19 cellular contexts compared by ENCODE assay signal in genomic region chr1:82329226-82329625, GRCh38.
"Had no signal": no experiment of that assay in that cellular context is flagged by ENCODE, and none has a peak within 500 bp of the region (broad histone marks: within the 10 kb centered on the region; RNA-seq: fewer than 3 reads in every experiment).

No MANE protein-coding gene starts in this region.

- H3K9me3 Mint-ChIP-seq: activated CD4-positive, alpha-beta T cell treated with anti-CD3 and anti-CD28 coated beads, Interleukin-2, amount 10 ng/mL, durations not matched to agents 24 days and 14 days; stimulated activated naive CD8-positive, alpha-beta T cell treated with anti-CD3 and anti-CD28 coated beads, Interleukin-15, Interleukin-2, amounts not matched to agents 100 ng/mL and 50 ng/mL, for 24 hours had no signal

- H3K4me3 Mint-ChIP-seq: activated CD4-positive, alpha-beta T cell treated with anti-CD3 and anti-CD28 coated beads, Interleukin-2, amount 10 ng/mL, durations not matched to agents 24 days and 14 days; activated CD8-positive, alpha-beta memory T cell treated with anti-CD3 and anti-CD28 coated beads, Interleukin-2, amount 10 ng/mL, durations not matched to agents 7 days and 5 days; activated CD8-positive, alpha-beta T cell treated with anti-CD3 and anti-CD28 coated beads for 36 hours; activated naive CD8-positive, alpha-beta T cell treated with anti-CD3 and anti-CD28 coated beads, Interleukin-2, amount 50 U/mL, for 24 hours; natural killer cell treated with Interleukin-12 subunit alpha and Interleukin-12 subunit beta and Interleukin-15 and Interleukin-18, amount 100 ng/mL, for 72 hours; stimulated activated naive CD8-positive, alpha-beta T cell treated with anti-CD3 and anti-CD28 coated beads, Interleukin-15, Interleukin-2, amounts not matched to agents 100 ng/mL and 50 ng/mL, for 24 hours had no signal

- H3K36me3 ChIP-seq: cardiac muscle cell, thyroid gland had no signal

- H3K4me1 Mint-ChIP-seq: activated CD4-positive, alpha-beta T cell treated with anti-CD3 and anti-CD28 coated beads, Interleukin-2, amount 10 ng/mL, durations not matched to agents 24 days and 14 days; activated CD8-positive, alpha-beta memory T cell treated with anti-CD3 and anti-CD28 coated beads, Interleukin-2, amount 10 ng/mL, durations not matched to agents 7 days and 5 days; activated naive CD8-positive, alpha-beta T cell treated with anti-CD3 and anti-CD28 coated beads, Interleukin-2, amount 50 U/mL, for 24 hours had no signal

- H3K9ac ChIP-seq: parathyroid adenoma had no signal

- H3K27ac ChIP-seq: body of pancreas, cardiac muscle cell, parathyroid adenoma, thyroid gland had no signal

- H3K4me1 ChIP-seq: body of pancreas, parathyroid adenoma, thyroid gland had no signal

- H3K79me2 ChIP-seq: parathyroid adenoma had no signal

- H3K9me3 ChIP-seq: body of pancreas, thyroid gland had no signal

- H3K27ac Mint-ChIP-seq: activated CD4-positive, alpha-beta T cell treated with anti-CD3 and anti-CD28 coated beads, Interleukin-2, amount 10 ng/mL, durations not matched to agents 24 days and 14 days; activated CD8-positive, alpha-beta memory T cell treated with anti-CD3 and anti-CD28 coated beads, Interleukin-2, amount 10 ng/mL, durations not matched to agents 7 days and 5 days; activated CD8-positive, alpha-beta T cell treated with anti-CD3 and anti-CD28 coated beads for 36 hours; activated naive CD8-positive, alpha-beta T cell treated with anti-CD3 and anti-CD28 coated beads, Interleukin-2, amount 50 U/mL, for 24 hours; natural killer cell treated with Interleukin-12 subunit alpha and Interleukin-12 subunit beta and Interleukin-15 and Interleukin-18, amount 100 ng/mL, for 72 hours; stimulated activated naive CD8-positive, alpha-beta T cell treated with anti-CD3 and anti-CD28 coated beads, Interleukin-15, Interleukin-2, amounts not matched to agents 100 ng/mL and 50 ng/mL, for 24 hours had no signal

- H3K27me3 Mint-ChIP-seq: activated CD4-positive, alpha-beta T cell treated with anti-CD3 and anti-CD28 coated beads, Interleukin-2, amount 10 ng/mL, durations not matched to agents 24 days and 14 days; activated CD8-positive, alpha-beta memory T cell treated with anti-CD3 and anti-CD28 coated beads, Interleukin-2, amount 10 ng/mL, durations not matched to agents 7 days and 5 days; activated CD8-positive, alpha-beta T cell treated with anti-CD3 and anti-CD28 coated beads for 36 hours; activated naive CD8-positive, alpha-beta T cell treated with anti-CD3 and anti-CD28 coated beads, Interleukin-2, amount 50 U/mL, for 24 hours; natural killer cell treated with Interleukin-12 subunit alpha and Interleukin-12 subunit beta and Interleukin-15 and Interleukin-18, amount 100 ng/mL, for 72 hours; stimulated activated naive CD8-positive, alpha-beta T cell treated with anti-CD3 and anti-CD28 coated beads, Interleukin-15, Interleukin-2, amounts not matched to agents 100 ng/mL and 50 ng/mL, for 24 hours had no signal

- H2AFZ ChIP-seq: parathyroid adenoma had no signal

- H3K4me3 ChIP-seq: body of pancreas, cardiac muscle cell, thyroid gland had no signal

- H3K36me3 Mint-ChIP-seq: activated CD8-positive, alpha-beta memory T cell treated with anti-CD3 and anti-CD28 coated beads, Interleukin-2, amount 10 ng/mL, durations not matched to agents 7 days and 5 days; natural killer cell treated with Interleukin-12 subunit alpha and Interleukin-12 subunit beta and Interleukin-15 and Interleukin-18, amount 100 ng/mL, for 72 hours had no signal

- DNase-seq: activated CD4-positive, alpha-beta T cell treated with anti-CD3 and anti-CD28 coated beads, Interleukin-2, amount 10 ng/mL, durations not matched to agents 24 days and 14 days; activated CD8-positive, alpha-beta memory T cell treated with anti-CD3 and anti-CD28 coated beads, Interleukin-2, amount 10 ng/mL, durations not matched to agents 7 days and 5 days; activated CD8-positive, alpha-beta T cell treated with anti-CD3 and anti-CD28 coated beads for 36 hours; activated effector memory CD4-positive, alpha-beta T cell treated with anti-CD3 and anti-CD28 coated beads, Interleukin-2, amount 50 U/mL, for 16 hours; activated naive CD4-positive, alpha-beta T cell treated with anti-CD3 and anti-CD28 coated beads, Interleukin-2, amount 50 U/mL, for 16 hours; activated naive CD8-positive, alpha-beta T cell treated with anti-CD3 and anti-CD28 coated beads, Interleukin-2, amount 50 U/mL, for 24 hours; activated T-cell treated with anti-CD3 and anti-CD28 coated beads for 4 hours; body of pancreas; nucleus accumbens; right cardiac atrium; stimulated activated CD4-positive, alpha-beta T cell treated with anti-CD3 and anti-CD28 coated beads, Interleukin-12 subunit alpha, Interleukin-12 subunit beta, amount 100 ng/mL, for 4 hours; stimulated activated CD4-positive, alpha-beta T cell treated with anti-CD3 and anti-CD28 coated beads, Interleukin-1b, Interleukin-23, amount 100 ng/mL, for 48 hours; substantia nigra; thyroid gland had no signal

- H3K27me3 ChIP-seq: body of pancreas, cardiac muscle cell, thyroid gland had no signal

- ATAC-seq: activated CD4-positive, CD25-positive, alpha-beta regulatory T cell treated with anti-CD3 and anti-CD28 coated beads, Interleukin-2, amount 50 U/mL, for 24 hours; activated CD8-positive, alpha-beta memory T cell treated with anti-CD3 and anti-CD28 coated beads, Interleukin-2, amount 10 ng/mL, durations not matched to agents 7 days and 5 days; activated CD8-positive, alpha-beta T cell treated with anti-CD3 and anti-CD28 coated beads for 36 hours; activated naive CD8-positive, alpha-beta T cell treated with anti-CD3 and anti-CD28 coated beads, Interleukin-2, amount 50 U/mL, for 24 hours; body of pancreas; natural killer cell treated with Interleukin-12 subunit alpha and Interleukin-12 subunit beta and Interleukin-15 and Interleukin-18, amount 100 ng/mL, for 72 hours; right cardiac atrium had no signal
